ENCODE assay signal across 32 cellular contexts in the genomic region with DNA sequence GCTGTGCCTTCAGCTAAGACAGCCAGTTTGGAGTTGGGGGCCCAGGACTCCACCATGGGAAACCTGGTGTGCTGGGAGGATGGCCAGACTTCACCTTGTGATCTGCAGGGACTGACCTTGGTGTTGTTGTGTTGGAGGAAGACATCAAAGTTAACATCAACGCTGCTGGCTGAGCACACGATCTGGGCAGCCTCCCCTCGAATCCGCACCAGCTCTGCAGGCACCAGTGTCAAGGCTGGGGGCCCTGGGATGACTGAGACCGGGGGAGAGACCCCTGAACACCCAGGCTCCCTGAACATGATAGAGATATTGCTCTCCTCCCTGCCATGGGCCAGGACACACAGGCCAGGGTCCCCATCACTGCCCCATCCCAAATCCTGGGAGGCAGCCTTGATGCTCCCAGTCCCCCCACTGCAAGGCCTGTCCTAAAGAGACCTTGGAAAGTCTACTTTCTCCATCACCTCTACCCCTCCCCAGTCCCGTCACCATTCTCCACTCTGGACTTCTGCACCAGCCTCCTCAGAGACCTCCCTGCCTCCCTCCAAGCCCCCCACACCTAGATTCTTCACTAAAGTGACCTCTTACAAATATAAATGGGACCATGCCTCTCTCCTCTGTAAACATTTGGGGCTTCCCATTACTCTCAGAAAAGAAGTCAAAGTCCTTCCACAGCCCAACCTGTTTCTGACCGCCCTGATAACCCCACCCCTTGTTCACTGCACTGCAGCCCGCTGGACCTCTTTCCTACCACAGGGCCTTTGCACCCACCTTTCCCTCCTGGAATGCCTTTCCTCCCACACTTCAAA. TPM values are rescaled to one million over a fixed set of nuclear protein-coding genes. Genes with fewer than 3 reads are reported as not detected.
DNase-seq lines count a peak whose midpoint lies in the region; ATAC-seq and TF ChIP-seq lines count a peak whose summit lies in the region.
"Had no signal": no experiment of that assay in that cellular context is flagged by ENCODE, and none has a peak within 500 bp of the region (broad histone marks: within the 10 kb centered on the region; RNA-seq: fewer than 3 reads in every experiment).

No MANE protein-coding gene starts in this region.

- POLR2A ChIA-PET in HEK293 (lab: Yijun Ruan, JAX): no interaction called here

- no peak for TF ChIP-seq POLR2A in testis (IDR thresholded peaks at IDR 0.05)

- H3K4me3 ChIP-seq in HEK293 (ENCODE audit: low read depth, low read length): no peak overlapping the region
- no peak overlapping the region for H3K4me3 ChIP-seq in testis
- H3K4me3 ChIP-seq: ascending aorta, hepatocyte, PC-9, skin epidermis, transverse colon had no signal

- DNase-seq in activated CD8-positive, alpha-beta memory T cell treated with anti-CD3 and anti-CD28 coated beads for 24 hours: peak; percentile 45
- DNase-seq in activated CD8-positive, alpha-beta memory T cell treated with anti-CD3 and anti-CD28 coated beads, Interleukin-2, amount 50 U/mL, for 48 hours: no peak
- DNase-seq in left lobe of liver (ENCODE audit: low spot score) (peak; percentile 32), testis (peak; percentile 1), HK-2 (ENCODE audit: unreplicated experiment) (no peak)
- no peak for DNase-seq in activated naive CD8-positive, alpha-beta T cell treated with anti-CD3 and anti-CD28 coated beads, Interleukin-2, amount 50 U/mL, for 24 hours
- DNase-seq: activated naive CD8-positive, alpha-beta T cell treated with anti-CD3 and anti-CD28 coated beads for 36 hours; BE2C; caudate nucleus; COR-L47; dermis blood vessel endothelial cell; DMS79; GDM1; mesenchymal stem cell; NCI-H1048; NCI-H1930; NCI-H526; NK-92 treated with Interleukin-12 subunit alpha and Interleukin-12 subunit beta, amount 100 ng/mL, for 24 hours; PC-9; Right ventricle myocardium superior; stimulated activated naive CD8-positive, alpha-beta T cell treated with anti-CD3 and anti-CD28 coated beads, Interleukin-15, amount 100 ng/mL, for 72 hours; transverse colon had no signal

- no peaks in the 10 kb centered on the region for H3K9me3 Mint-ChIP-seq in activated naive CD8-positive, alpha-beta T cell treated with anti-CD3 and anti-CD28 coated beads, Interleukin-2, amount 50 U/mL, for 24 hours
- H3K9me3 Mint-ChIP-seq: activated naive CD8-positive, alpha-beta T cell treated with anti-CD3 and anti-CD28 coated beads for 36 hours; IgD-negative memory B cell; stimulated activated naive CD8-positive, alpha-beta T cell treated with anti-CD3 and anti-CD28 coated beads, Interleukin-15, amount 100 ng/mL, for 72 hours; T-helper 2 cell treated with Interferon-gamma antibody and Interleukin-4, amounts not matched to agents 5 μg/mL and 100 μg/mL, for 36 hours had no signal

- TF ChIP-seq CTCF in HEK293 (tag by site-specific recombination; IDR thresholded peaks at IDR 0.05) (no peak), testis (IDR thresholded peaks at IDR 0.05) (no peak)

- CTCF ChIA-PET in HEK293 (lab: Yijun Ruan, JAX): no interaction called here

- no peak overlapping the region for H3K27ac ChIP-seq in HEK293 (ENCODE audit: extremely low read depth, low read depth, low read length)
- no peak overlapping the region for H3K27ac ChIP-seq in testis
- H3K27ac ChIP-seq: ascending aorta, hepatocyte, PC-9, skin epidermis, transverse colon, VCaP had no signal

- 87 to 93% methylated on average over 6 to 8 of the region's 8 CpGs for WGBS in testis, 2 donors

- intact Hi-C loops in testis (cut with DNase I; ENCODE audit: low total_unique reads): no loop called here

- H3K4me1 Mint-ChIP-seq in activated naive CD8-positive, alpha-beta T cell treated with anti-CD3 and anti-CD28 coated beads, Interleukin-2, amount 50 U/mL, for 24 hours: peaks cover 15% of the 10 kb centered on the region

- peaks cover 9% of the 10 kb centered on the region for H3K27me3 Mint-ChIP-seq in activated naive CD8-positive, alpha-beta T cell treated with anti-CD3 and anti-CD28 coated beads, Interleukin-2, amount 50 U/mL, for 24 hours
- H3K27me3 Mint-ChIP-seq: IgD-negative memory B cell had no signal

- no peak overlapping the region for H3K4me3 Mint-ChIP-seq in activated naive CD8-positive, alpha-beta T cell treated with anti-CD3 and anti-CD28 coated beads, Interleukin-2, amount 50 U/mL, for 24 hours
- H3K4me3 Mint-ChIP-seq: activated naive CD8-positive, alpha-beta T cell treated with anti-CD3 and anti-CD28 coated beads for 36 hours; IgD-negative memory B cell; stimulated activated naive CD8-positive, alpha-beta T cell treated with anti-CD3 and anti-CD28 coated beads, Interleukin-15, amount 100 ng/mL, for 72 hours; T-helper 2 cell treated with Interferon-gamma antibody and Interleukin-4, amounts not matched to agents 5 μg/mL and 100 μg/mL, for 36 hours had no signal

- ATAC-seq in left lobe of liver (no peak), GM21619 (IDR thresholded peaks at IDR 0.05; ENCODE audit: unreplicated experiment) (no peak)
- ATAC-seq in activated naive CD8-positive, alpha-beta T cell treated with anti-CD3 and anti-CD28 coated beads, Interleukin-2, amount 50 U/mL, for 24 hours: no peak
- ATAC-seq: stimulated activated naive CD8-positive, alpha-beta T cell treated with anti-CD3 and anti-CD28 coated beads, Interleukin-15, amount 100 ng/mL, for 72 hours had no signal

- H3K9me3 ChIP-seq in HEK293 (ENCODE audit: control insufficient read depth, insufficient read depth, low read depth, low read length) (no peaks in the 10 kb centered on the region), testis (no peaks in the 10 kb centered on the region)
- H3K9me3 ChIP-seq: ascending aorta, BE2C, transverse colon had no signal

- no peak overlapping the region for H3K27ac Mint-ChIP-seq in activated naive CD8-positive, alpha-beta T cell treated with anti-CD3 and anti-CD28 coated beads, Interleukin-2, amount 50 U/mL, for 24 hours
- H3K27ac Mint-ChIP-seq: activated naive CD8-positive, alpha-beta T cell treated with anti-CD3 and anti-CD28 coated beads for 36 hours; IgD-negative memory B cell; T-helper 2 cell treated with Interferon-gamma antibody and Interleukin-4, amounts not matched to agents 5 μg/mL and 100 μg/mL, for 36 hours had no signal

- no peaks in the 10 kb centered on the region for H3K36me3 Mint-ChIP-seq in activated naive CD8-positive, alpha-beta T cell treated with anti-CD3 and anti-CD28 coated beads, Interleukin-2, amount 50 U/mL, for 24 hours (ENCODE audit: low read depth)
- H3K36me3 Mint-ChIP-seq: activated naive CD8-positive, alpha-beta T cell treated with anti-CD3 and anti-CD28 coated beads for 36 hours; IgD-negative memory B cell had no signal

- no peaks in the 10 kb centered on the region for H3K36me3 ChIP-seq in HEK293 (ENCODE audit: control insufficient read depth in 2 of 2, insufficient read depth in 1 of 2, low read length in 2 of 2)
- H3K36me3 ChIP-seq in testis (ENCODE audit: low read depth, missing control alignments): no peaks in the 10 kb centered on the region
- H3K36me3 ChIP-seq: ascending aorta, BE2C, transverse colon had no signal

- no peaks in the 10 kb centered on the region for H3K27me3 ChIP-seq in testis
- H3K27me3 ChIP-seq: ascending aorta, BE2C, hepatocyte, transverse colon had no signal

- H3K4me1 ChIP-seq in HEK293 (ENCODE audit: control insufficient read depth, insufficient read depth, low read length) (no peaks in the 10 kb centered on the region), testis (peaks cover 5% of the 10 kb centered on the region)
- H3K4me1 ChIP-seq: ascending aorta, BE2C, transverse colon had no signal

TF ChIP-seq in HEK293, 187 proteins besides CTCF, POLR2A, EP300 and RAD21:
- TF ChIP-seq ZNF623 (tag by site-specific recombination; IDR thresholded peaks at IDR 0.05) (peak; percentile 91), ZIC2 (tag by site-specific recombination; IDR thresholded peaks at IDR 0.05) (no peak), ZNF202 (tag by site-specific recombination; IDR thresholded peaks at IDR 0.05; ENCODE audit: borderline replicate concordance) (no peak), HOXC10 (CRISPR knock-in tag; IDR thresholded peaks at IDR 0.05) (no peak)

RNA-seq across cellular contexts. Expression of gene CSF1R, which starts 8.2 kb away (rescaled TPM):
- total RNA-seq in left lobe of liver: 15.2 TPM
- total RNA-seq in testis: 10 to 100 TPM in 1 of 2 donors, 1 to 10 TPM in 1; 4.3 to 15.7 TPM
- polyA plus RNA-seq in testis (ENCODE audit: insufficient read depth, low read depth, low replicate concordance): 25.4 TPM
- total RNA-seq: A673; activated naive CD8-positive, alpha-beta T cell treated with anti-CD3 and anti-CD28 coated beads for 36 hours; dermis blood vessel endothelial cell; myocyte had no signal

Comparison
In these comparisons a context has a peak if more than half of its experiments do, and no peak if none do; other contexts are left out.
1. DNase-seq: peak in activated CD8-positive, alpha-beta memory T cell treated with anti-CD3 and anti-CD28 coated beads for 24 hours (single experiment), left lobe of liver (single experiment) and testis (single experiment); none in activated CD8-positive, alpha-beta memory T cell treated with anti-CD3 and anti-CD28 coated beads, Interleukin-2, amount 50 U/mL, for 48 hours (single experiment), activated naive CD8-positive, alpha-beta T cell treated with anti-CD3 and anti-CD28 coated beads, Interleukin-2, amount 50 U/mL, for 24 hours (single experiment) and HK-2 (single experiment).